ENCODE assay signal across 25 cellular contexts in the genomic region with DNA sequence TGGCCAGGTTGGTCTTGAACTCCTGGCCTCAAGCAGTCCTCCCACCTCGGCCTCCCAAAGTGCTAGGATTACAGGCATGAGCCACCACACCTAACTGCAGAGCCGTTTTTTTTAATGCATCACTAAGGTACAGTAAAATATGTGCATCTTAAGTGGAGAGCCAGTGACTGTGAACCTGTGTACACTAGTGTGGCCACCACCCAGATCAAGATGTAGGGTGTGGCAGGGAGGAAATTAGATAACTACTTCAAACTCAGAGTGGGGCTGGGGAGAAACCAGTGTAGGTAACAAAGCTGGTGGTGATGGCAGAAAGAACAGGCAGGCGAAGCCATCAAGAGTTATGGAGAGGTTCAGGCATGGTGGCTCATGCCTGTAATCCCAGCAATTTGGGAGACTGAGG.
"Had no signal": no experiment of that assay in that cellular context is flagged by ENCODE, and none has a peak within 500 bp of the region (broad histone marks: within the 10 kb centered on the region; RNA-seq: fewer than 3 reads in every experiment).

No MANE protein-coding gene starts in this region.

- H3K27me3 ChIP-seq: hepatocyte, left lung, ovary, right atrium auricular region, right lobe of liver, stomach, testis, thyroid gland, transverse colon, upper lobe of left lung had no signal

- DNase-seq: kidney glomerular epithelial cell; left cardiac atrium; left lung; mesendoderm; naive thymus-derived CD4-positive, alpha-beta T cell; ovary; right lobe of liver; stimulated activated CD4-positive, alpha-beta T cell treated with anti-CD3 and anti-CD28 coated beads, Interleukin-12 subunit alpha, Interleukin-12 subunit beta, amount 100 ng/mL, for 4 hours; stimulated activated CD4-positive, alpha-beta T cell treated with anti-CD3 and anti-CD28 coated beads, Interleukin-15, amount 100 ng/mL, for 24 hours; stimulated activated CD4-positive, alpha-beta T cell treated with anti-CD3 and anti-CD28 coated beads, Interleukin-2, amount 100 ng/mL, for 24 hours; stimulated activated CD4-positive, alpha-beta T cell treated with anti-CD3 and anti-CD28 coated beads, Interleukin-4, amount 100 ng/mL, for 1 hour; stimulated activated naive B cell treated with anti-CD40 and anti-IgM and Interleukin-4, amounts not matched to agents 10 μg/mL and 1 μg/mL and 100 μg/mL, for 72 hours; stimulated activated naive CD8-positive, alpha-beta T cell treated with anti-CD3 and anti-CD28 coated beads, Interleukin-15, Interleukin-2, amounts not matched to agents 100 U/mL and 50 U/mL, for 24 hours; stomach; testis; thyroid gland; transverse colon; upper lobe of left lung had no signal

- H3K27ac ChIP-seq: hepatocyte, left lung, ovary, right atrium auricular region, right lobe of liver, testis, thyroid gland, transverse colon, upper lobe of left lung had no signal

- ATAC-seq: left cardiac atrium; left lung; naive thymus-derived CD4-positive, alpha-beta T cell; natural killer cell treated with Interleukin-12 subunit alpha and Interleukin-12 subunit beta and Interleukin-15 and Interleukin-18, amount 100 ng/mL, for 72 hours; right lobe of liver; stimulated activated naive B cell treated with anti-CD40 and anti-IgM and Interleukin-4, amounts not matched to agents 10 μg/mL and 1 μg/mL and 100 μg/mL, for 72 hours; stimulated activated naive CD8-positive, alpha-beta T cell treated with anti-CD3 and anti-CD28 coated beads, Interleukin-15, Interleukin-2, amounts not matched to agents 100 U/mL and 50 U/mL, for 24 hours had no signal

- H3K36me3 ChIP-seq: ovary had no signal

- FAIRE-seq: keratinocyte had no signal

- H3K4me1 Mint-ChIP-seq: stimulated activated naive B cell treated with anti-CD40 and anti-IgM and Interleukin-4, amounts not matched to agents 10 μg/mL and 1 μg/mL and 100 μg/mL, for 72 hours had no signal

- H3K4me3 Mint-ChIP-seq: mesothelial cell of epicardium; naive thymus-derived CD4-positive, alpha-beta T cell; natural killer cell treated with Interleukin-12 subunit alpha and Interleukin-12 subunit beta and Interleukin-15 and Interleukin-18, amount 100 ng/mL, for 72 hours; stimulated activated naive B cell treated with anti-CD40 and anti-IgM and Interleukin-4, amounts not matched to agents 10 μg/mL and 1 μg/mL and 100 μg/mL, for 72 hours had no signal

- H3K9me3 ChIP-seq: left lung, ovary, right atrium auricular region, right lobe of liver, stomach, testis, thyroid gland, transverse colon, upper lobe of left lung had no signal

- H3K4me3 ChIP-seq: hepatocyte, left lung, lung, ovary, right atrium auricular region, right lobe of liver, stomach, testis, thyroid gland, transverse colon, upper lobe of left lung had no signal

- H3K9me3 Mint-ChIP-seq: mesothelial cell of epicardium; naive thymus-derived CD4-positive, alpha-beta T cell; natural killer cell treated with Interleukin-12 subunit alpha and Interleukin-12 subunit beta and Interleukin-15 and Interleukin-18, amount 100 ng/mL, for 72 hours; stimulated activated naive B cell treated with anti-CD40 and anti-IgM and Interleukin-4, amounts not matched to agents 10 μg/mL and 1 μg/mL and 100 μg/mL, for 72 hours had no signal

- H3K36me3 Mint-ChIP-seq: natural killer cell treated with Interleukin-12 subunit alpha and Interleukin-12 subunit beta and Interleukin-15 and Interleukin-18, amount 100 ng/mL, for 72 hours had no signal

- H3K4me2 ChIP-seq: hepatocyte had no signal

- H3K27ac Mint-ChIP-seq: mesothelial cell of epicardium; naive thymus-derived CD4-positive, alpha-beta T cell; natural killer cell treated with Interleukin-12 subunit alpha and Interleukin-12 subunit beta and Interleukin-15 and Interleukin-18, amount 100 ng/mL, for 72 hours; progenitor cell of endocrine pancreas; stimulated activated naive B cell treated with anti-CD40 and anti-IgM and Interleukin-4, amounts not matched to agents 10 μg/mL and 1 μg/mL and 100 μg/mL, for 72 hours had no signal

- H3K27me3 Mint-ChIP-seq: naive thymus-derived CD4-positive, alpha-beta T cell; natural killer cell treated with Interleukin-12 subunit alpha and Interleukin-12 subunit beta and Interleukin-15 and Interleukin-18, amount 100 ng/mL, for 72 hours; progenitor cell of endocrine pancreas; stimulated activated naive B cell treated with anti-CD40 and anti-IgM and Interleukin-4, amounts not matched to agents 10 μg/mL and 1 μg/mL and 100 μg/mL, for 72 hours had no signal

- H3K4me1 ChIP-seq: testis, thyroid gland had no signal

- H2AFZ ChIP-seq: hepatocyte had no signal
